ENCODE assay signal across 1 cellular context in genomic region chr18:75752864-75753263, GRCh38.
TF ChIP-seq lines count a peak whose summit lies in the region.

No MANE protein-coding gene starts in this region.

TF ChIP-seq in H1, 55 proteins besides CTCF, POLR2A, EP300 and RAD21 (continued from another document):
- TF ChIP-seq ATF2 (IDR thresholded peaks at IDR 0.05; ENCODE audit: low read length) (no peak), SAP30 (IDR thresholded peaks at IDR 0.05; ENCODE audit: insufficient read depth, insufficient replicate concordance, low read length) (no peak), SP4 (IDR thresholded peaks at IDR 0.05; ENCODE audit: low read length) (no peak)
